In genomic region chr7:155145477-155146255, GRCh38 we compare ENCODE assay signal across 24 cellular contexts.
"Had no signal": no experiment of that assay in that cellular context is flagged by ENCODE, and none has a peak within 500 bp of the region (broad histone marks: within the 10 kb centered on the region; RNA-seq: fewer than 3 reads in every experiment).

No MANE protein-coding gene starts in this region.

- H3K9ac ChIP-seq: KMS-11, SK-N-SH had no signal

- H3K27ac Mint-ChIP-seq: IgD-negative memory B cell had no signal

- H3K9me3 ChIP-seq: SK-N-SH had no signal

- H3K27ac ChIP-seq: HL-60, KMS-11 had no signal

- DNase-seq: Kasumi-1, MM.1S, NCI-H1048, NCI-H1105, NCI-H1417, NCI-H1436 treated with DMSO at 0.1 percent for 48 hours, NCI-H1694, NCI-H187 treated with DMSO at 0.1 percent for 48 hours, NCI-H2081, NCI-H2107, NCI-H2171, NCI-H226, NCI-H446, NCI-H510A, NCI-H524 treated with DMSO at 0.1 percent for 48 hours, NCI-H69, NCI-H774, RPMI8226, SHP77, SK-N-SH had no signal

- ATAC-seq: K562 had no signal

- H3K36me3 Mint-ChIP-seq: IgD-negative memory B cell had no signal

- H3K4me3 Mint-ChIP-seq: IgD-negative memory B cell had no signal

- H3K4me3 ChIP-seq: K562 had no signal
